ENCODE assay signal across 8 cellular contexts in the genomic region with DNA sequence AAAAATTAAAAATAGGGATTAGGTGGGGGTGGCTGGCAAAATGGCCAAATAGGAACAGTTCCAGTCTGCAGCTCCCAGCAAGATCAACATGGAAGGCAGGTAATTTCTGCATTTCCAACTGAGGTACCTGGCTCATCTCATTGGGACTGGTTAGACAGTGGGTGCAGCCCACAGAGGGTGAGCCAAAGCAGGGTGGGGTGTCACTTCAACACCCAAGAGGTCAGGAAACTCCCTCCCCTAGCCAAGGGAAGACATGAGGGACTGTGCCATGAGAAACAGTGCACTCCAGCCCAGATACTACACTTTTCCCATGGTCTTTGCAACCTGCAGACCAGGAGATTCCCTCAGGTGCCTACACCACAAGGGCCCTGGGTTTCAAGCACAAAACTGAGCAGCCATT.
DNase-seq lines count a peak whose midpoint lies in the region; ATAC-seq and TF ChIP-seq lines count a peak whose summit lies in the region.
"Not testable (repeated sequence)": the region's sequence is repeated elsewhere in the genome, so short reads cannot be mapped to it uniquely, and the experiment has no call there.

No MANE protein-coding gene starts in this region.

- DNase-seq in Peyer's patch; activated CD4-positive, alpha-beta T cell treated with anti-CD3 and anti-CD28 coated beads, Interleukin-2, amount 10 ng/mL, durations not matched to agents 7 days and 5 days; activated naive CD8-positive, alpha-beta T cell treated with anti-CD3 and anti-CD28 coated beads, Interleukin-2, amount 50 U/mL, for 24 hours; naive thymus-derived CD8-positive, alpha-beta T cell: not testable (repeated sequence)

- H3K27me3 Mint-ChIP-seq in IgD-negative memory B cell; activated CD4-positive, alpha-beta T cell treated with anti-CD3 and anti-CD28 coated beads, Interleukin-2, amount 10 ng/mL, durations not matched to agents 7 days and 5 days; activated T-helper 17 cell treated with anti-CD3 and anti-CD28 coated beads, Interleukin-2, amount 50 U/mL, for 72 hours; activated naive CD8-positive, alpha-beta T cell treated with anti-CD3 and anti-CD28 coated beads, Interleukin-2, amount 50 U/mL, for 24 hours; naive thymus-derived CD8-positive, alpha-beta T cell: not testable (repeated sequence)

- H3K36me3 Mint-ChIP-seq in IgD-negative memory B cell: peaks cover 10% of the 10 kb centered on the region
- H3K36me3 Mint-ChIP-seq in activated CD4-positive, alpha-beta T cell treated with anti-CD3 and anti-CD28 coated beads, Interleukin-2, amount 10 ng/mL, durations not matched to agents 7 days and 5 days (ENCODE audit: low read depth): peaks cover 58% of the 10 kb centered on the region
- H3K36me3 Mint-ChIP-seq in activated T-helper 17 cell treated with anti-CD3 and anti-CD28 coated beads, Interleukin-2, amount 50 U/mL, for 72 hours (ENCODE audit: low read depth); activated naive CD8-positive, alpha-beta T cell treated with anti-CD3 and anti-CD28 coated beads, Interleukin-2, amount 50 U/mL, for 24 hours (ENCODE audit: low read depth): not testable (repeated sequence)
- H3K36me3 Mint-ChIP-seq in naive thymus-derived CD8-positive, alpha-beta T cell: peaks cover 0 to 26% (median 24%) of the 10 kb centered on the region in 3 donors

- not testable (repeated sequence) for H3K4me3 ChIP-seq in BLaER1; Peyer's patch; thymus (ENCODE audit: low read length)

- H4K20me1 ChIP-seq in BLaER1: not testable (repeated sequence)

- POLR2A ChIA-PET in activated CD4-positive, alpha-beta T cell treated with anti-CD3 and anti-CD28 coated beads, Interleukin-2, amount 10 ng/mL, durations not matched to agents 7 days and 5 days (lab: Charles Lee): not testable (repeated sequence)
- POLR2A ChIA-PET in naive thymus-derived CD8-positive, alpha-beta T cell (lab: Charles Lee): interaction anchor here (0.7 to 2.0 kb wide), 10 partner anchors 8 to 384 kb away, joined by 3 to 9 read pairs (median 4); partner anchors contain the start of gene SP110

- H3K27ac ChIP-seq in BLaER1 (peak overlapping the region; percentile 79), Peyer's patch (peak overlapping the region in 3 of 4 donors; percentile 50 to 84 (median 61)), thymus (ENCODE audit: low read depth) (peak overlapping the region; percentile 97)

- peak overlapping the region; percentile 72; the same call in 1 of the 2 replicates for H3K4me2 ChIP-seq in BLaER1

- peak overlapping the region; percentile 96 to 99 (median 99) for H3K27ac Mint-ChIP-seq in IgD-negative memory B cell
- H3K27ac Mint-ChIP-seq in activated CD4-positive, alpha-beta T cell treated with anti-CD3 and anti-CD28 coated beads, Interleukin-2, amount 10 ng/mL, durations not matched to agents 7 days and 5 days: peak overlapping the region; percentile 98
- H3K27ac Mint-ChIP-seq in activated T-helper 17 cell treated with anti-CD3 and anti-CD28 coated beads, Interleukin-2, amount 50 U/mL, for 72 hours: peak overlapping the region; percentile 80
- H3K27ac Mint-ChIP-seq in activated naive CD8-positive, alpha-beta T cell treated with anti-CD3 and anti-CD28 coated beads, Interleukin-2, amount 50 U/mL, for 24 hours: peak overlapping the region; percentile 79
- peak overlapping the region; percentile 70 to 100 (median 99) for H3K27ac Mint-ChIP-seq in naive thymus-derived CD8-positive, alpha-beta T cell

- H3K9me3 ChIP-seq in BLaER1: peaks cover 13% of the 10 kb centered on the region
- not testable (repeated sequence) for H3K9me3 ChIP-seq in Peyer's patch; thymus (ENCODE audit: control insufficient read depth)

- peak overlapping the region in 3 of 4 donors; percentile 82 to 97 (median 86) for H3K4me3 Mint-ChIP-seq in IgD-negative memory B cell
- not testable (repeated sequence) for H3K4me3 Mint-ChIP-seq in activated CD4-positive, alpha-beta T cell treated with anti-CD3 and anti-CD28 coated beads, Interleukin-2, amount 10 ng/mL, durations not matched to agents 7 days and 5 days; activated naive CD8-positive, alpha-beta T cell treated with anti-CD3 and anti-CD28 coated beads, Interleukin-2, amount 50 U/mL, for 24 hours
- H3K4me3 Mint-ChIP-seq in activated T-helper 17 cell treated with anti-CD3 and anti-CD28 coated beads, Interleukin-2, amount 50 U/mL, for 72 hours: peak overlapping the region; percentile 61
- H3K4me3 Mint-ChIP-seq in naive thymus-derived CD8-positive, alpha-beta T cell: peak overlapping the region; percentile 59 to 89 (median 76)

- CTCF ChIA-PET in activated CD4-positive, alpha-beta T cell treated with anti-CD3 and anti-CD28 coated beads, Interleukin-2, amount 10 ng/mL, durations not matched to agents 7 days and 5 days (lab: Charles Lee): interaction anchor here (0.5 to 1.8 kb wide), 6 partner anchors 8 to 195 kb away, joined by 3 to 6 read pairs (median 4); no protein-coding TSS in a partner anchor

- not testable (repeated sequence) for H3K36me3 ChIP-seq in BLaER1; Peyer's patch; thymus (ENCODE audit: control insufficient read depth, insufficient read depth)

- H3K27me3 ChIP-seq in BLaER1; Peyer's patch; thymus (ENCODE audit: control insufficient read depth, insufficient read depth): not testable (repeated sequence)

- H3K9me3 Mint-ChIP-seq in IgD-negative memory B cell: peaks cover 14 to 17% (median 16%) of the 10 kb centered on the region in 3 donors
- peaks cover 47% of the 10 kb centered on the region for H3K9me3 Mint-ChIP-seq in activated CD4-positive, alpha-beta T cell treated with anti-CD3 and anti-CD28 coated beads, Interleukin-2, amount 10 ng/mL, durations not matched to agents 7 days and 5 days
- H3K9me3 Mint-ChIP-seq in activated T-helper 17 cell treated with anti-CD3 and anti-CD28 coated beads, Interleukin-2, amount 50 U/mL, for 72 hours; activated naive CD8-positive, alpha-beta T cell treated with anti-CD3 and anti-CD28 coated beads, Interleukin-2, amount 50 U/mL, for 24 hours: not testable (repeated sequence)
- H3K9me3 Mint-ChIP-seq in naive thymus-derived CD8-positive, alpha-beta T cell: peaks cover 10 to 48% (median 30%) of the 10 kb centered on the region in 9 donors

- TF ChIP-seq CTCF in Peyer's patch (IDR thresholded peaks at IDR 0.05): not testable (repeated sequence)

- ATAC-seq in activated T-helper 17 cell treated with anti-CD3 and anti-CD28 coated beads, Interleukin-2, amount 50 U/mL, for 72 hours (replicated peaks); activated naive CD8-positive, alpha-beta T cell treated with anti-CD3 and anti-CD28 coated beads, Interleukin-2, amount 50 U/mL, for 24 hours; naive thymus-derived CD8-positive, alpha-beta T cell: not testable (repeated sequence)

- H3K4me1 ChIP-seq in BLaER1 (peaks cover 29% of the 10 kb centered on the region), Peyer's patch (peaks cover 0 to 15% (median 10%) of the 10 kb centered on the region in 4 donors), thymus (ENCODE audit: control insufficient read depth, insufficient read depth, low read length) (peaks cover 14% of the 10 kb centered on the region)

- not testable (repeated sequence) for TF ChIP-seq POLR2A in Peyer's patch (IDR thresholded peaks at IDR 0.05)

- not testable (repeated sequence) for H3K9ac ChIP-seq in BLaER1

- peaks cover 59 to 67% (median 65%) of the 10 kb centered on the region in 3 donors for H3K4me1 Mint-ChIP-seq in IgD-negative memory B cell
- H3K4me1 Mint-ChIP-seq in activated CD4-positive, alpha-beta T cell treated with anti-CD3 and anti-CD28 coated beads, Interleukin-2, amount 10 ng/mL, durations not matched to agents 7 days and 5 days: peaks cover 56% of the 10 kb centered on the region
- H3K4me1 Mint-ChIP-seq in activated T-helper 17 cell treated with anti-CD3 and anti-CD28 coated beads, Interleukin-2, amount 50 U/mL, for 72 hours: peaks cover 22% of the 10 kb centered on the region
- peaks cover 44% of the 10 kb centered on the region for H3K4me1 Mint-ChIP-seq in activated naive CD8-positive, alpha-beta T cell treated with anti-CD3 and anti-CD28 coated beads, Interleukin-2, amount 50 U/mL, for 24 hours
- peaks cover 34 to 73% (median 59%) of the 10 kb centered on the region in 4 donors for H3K4me1 Mint-ChIP-seq in naive thymus-derived CD8-positive, alpha-beta T cell
